Comparison of ENCODE assay signal across 23 cellular contexts in genomic region chr1:114828251-114828650, GRCh38. TPM values are rescaled to one million over a fixed set of nuclear protein-coding genes. Genes with fewer than 3 reads are reported as not detected.
DNase-seq lines count a peak whose midpoint lies in the region; ATAC-seq, FAIRE-seq and TF ChIP-seq lines count a peak whose summit lies in the region.
"Had no signal": no experiment of that assay in that cellular context is flagged by ENCODE, and none has a peak within 500 bp of the region (broad histone marks: within the 10 kb centered on the region; RNA-seq: fewer than 3 reads in every experiment).

No MANE protein-coding gene starts in this region.

- no peaks in the 10 kb centered on the region for H3K27me3 ChIP-seq in IMR-90 (ENCODE audit: control insufficient read depth, insufficient read depth, low read length)
- H3K27me3 ChIP-seq in keratinocyte (ENCODE audit: control insufficient read depth, extremely low read depth, insufficient read depth, low read length) = no peaks in the 10 kb centered on the region

- H3K23ac ChIP-seq in IMR-90 (ENCODE audit: low read depth, low read length) = no peak overlapping the region

- in situ Hi-C loops in Caki2 (cut with HindIII; ENCODE audit: low pct_unique_long_range_greater_than_20kb, low sequenced_read_pairs) (no loop called here), IMR-90 (cut with MboI; ENCODE audit: low sequenced_read_pairs) (no loop called here)

- H2BK120ac ChIP-seq in IMR-90 (ENCODE audit: low read depth, low read length) = no peak overlapping the region

- no peaks in the 10 kb centered on the region for H3K79me2 ChIP-seq in keratinocyte (ENCODE audit: control insufficient read depth, insufficient read depth, low read length)

- no peak overlapping the region for H2BK20ac ChIP-seq in IMR-90 (ENCODE audit: low read depth, low read length)

- BruUV-seq in IMR-90 (replicated peaks; lab: Mats Ljungman, UMichigan) = no TSS peak

- CTCF ChIA-PET in IMR-90 (lab: Yijun Ruan, JAX) = no interaction called here

- no peak overlapping the region for H4K8ac ChIP-seq in IMR-90 (ENCODE audit: low read depth in 2 of 2, low read length in 2 of 2)

- H3K18ac ChIP-seq in IMR-90 (ENCODE audit: low read depth, low read length) = no peak overlapping the region

- H2BK5ac ChIP-seq in IMR-90 (ENCODE audit: low read depth, low read length, poor library complexity, severe bottlenecking) = no peak overlapping the region

- no peaks in the 10 kb centered on the region for H4K20me1 ChIP-seq in IMR-90 (ENCODE audit: insufficient read depth, low read length)
- no peaks in the 10 kb centered on the region for H4K20me1 ChIP-seq in keratinocyte (ENCODE audit: control insufficient read depth, extremely low read depth, insufficient read depth, low read length)

- no peak overlapping the region for H2AK5ac ChIP-seq in IMR-90 (ENCODE audit: low read depth, low read length)

- H3K56ac ChIP-seq in IMR-90 (ENCODE audit: extremely low read depth, insufficient read depth, low read length) = no peak overlapping the region

- POLR2A ChIA-PET in IMR-90 (lab: Charles Lee; ENCODE audit: unreplicated experiment) = no interaction called here

- no peak overlapping the region for H2BK15ac ChIP-seq in IMR-90 (ENCODE audit: low read depth, low read length)

- no peak overlapping the region for H4K5ac ChIP-seq in IMR-90 (ENCODE audit: low read depth, low read length)

- H3K9ac ChIP-seq in IMR-90 (ENCODE audit: low read depth, low read length) = no peak overlapping the region
- no peak overlapping the region for H3K9ac ChIP-seq in keratinocyte (ENCODE audit: control insufficient read depth, extremely low read depth, insufficient read depth, low read length)

- H3K14ac ChIP-seq in IMR-90 (replicated peaks; ENCODE audit: low read depth, low read length) = no peak overlapping the region

- H3K27ac ChIP-seq in IMR-90 (ENCODE audit: insufficient read depth, low read length) (no peak overlapping the region), keratinocyte (ENCODE audit: control insufficient read depth, insufficient read depth, low read length) (peak overlapping the region; percentile 66)

- no peak for TF ChIP-seq RAD21 in IMR-90 (IDR thresholded peaks at IDR 0.05; ENCODE audit: low read length)

- no peak overlapping the region for H2AK9ac ChIP-seq in IMR-90 (replicated peaks; ENCODE audit: low read depth, low read length, poor library complexity)

- dilution Hi-C loops in IMR-90 (cut with HindIII; ENCODE audit: low sequenced_read_pairs, unreplicated experiment) (no loop called here), keratinocyte (cut with MboI; ENCODE audit: extremely low pct_ligation_motif_present, low sequenced_read_pairs) (no loop called here)

- no peak for FAIRE-seq in keratinocyte (lab: Jason Lieb, UNC)
- FAIRE-seq: GM12891, HTR-8/SVneo had no signal

- no peak overlapping the region for H3K4me3 ChIP-seq in IMR-90 (ENCODE audit: insufficient read depth, low read depth, low read length)
- H3K4me3 ChIP-seq in keratinocyte (ENCODE audit: control insufficient read depth in 2 of 3, extremely low read depth in 1 of 3, insufficient read depth in 2 of 3, low read depth in 1 of 3, low read length in 3 of 3) = no peak overlapping the region
- H3K4me3 ChIP-seq: GM23338 had no signal

- no peak for TF ChIP-seq CTCF in IMR-90 (conservative IDR thresholded peaks at IDR 0.05; ENCODE audit: low read depth, low read length)
- TF ChIP-seq CTCF in keratinocyte (optimal IDR thresholded peaks at IDR 0.05 in 1 of 3, IDR thresholded peaks at IDR 0.05 in 1 of 3, conservative IDR thresholded peaks at IDR 0.05 in 1 of 3; ENCODE audit: extremely low read depth in 1 of 3, insufficient read depth in 2 of 3, low read length in 3 of 3) = no peak

- H2AFZ ChIP-seq in IMR-90 (replicated peaks; ENCODE audit: low read length, poor library complexity) (no peak overlapping the region), keratinocyte (ENCODE audit: control insufficient read depth, low read length) (peak overlapping the region; percentile 46)
- H2AFZ ChIP-seq: GM23338 had no signal

- H3K79me1 ChIP-seq in IMR-90 (ENCODE audit: low read depth in 1 of 2, low read length in 2 of 2) = no peaks in the 10 kb centered on the region

- DNase-seq in Caki2 (ENCODE audit: low read depth) (peak; percentile 12), IMR-90 (peak; percentile 1), amniotic epithelial cell (ENCODE audit: low read depth) (peak; percentile 3), keratinocyte (ENCODE audit: low read depth, low spot score) (peak; percentile 9), NCI-H1417 treated with DMSO at 0.1 percent for 48 hours (lab: John Stamatoyannopoulos, UW) (no peak)
- DNase-seq in stimulated activated naive CD4-positive, alpha-beta T cell treated with Interleukin-2 at 50 U/mL for 16 hours (lab: John Stamatoyannopoulos, UW) = no peak
- no peak for DNase-seq in activated CD4-positive, alpha-beta T cell treated with anti-CD3 and anti-CD28 coated beads, Interleukin-2, amount 50 U/mL, for 4 hours
- DNase-seq: activated naive CD8-positive, alpha-beta T cell treated with anti-CD3 and anti-CD28 coated beads for 36 hours; activated T-cell treated with anti-CD3 and anti-CD28 coated beads, Interleukin-2, amount 50 U/mL, for 4 hours; caudate nucleus; CD4-positive, alpha-beta memory T cell; effector memory CD4-positive, alpha-beta T cell; NCI-H2081 treated with DMSO at 0.1 percent for 48 hours; NCI-H69; stimulated activated naive CD8-positive, alpha-beta T cell treated with anti-CD3 and anti-CD28 coated beads, Interleukin-15, amount 100 ng/mL, for 72 hours had no signal

- no peaks in the 10 kb centered on the region for H3K9me3 ChIP-seq in IMR-90 (ENCODE audit: control insufficient read depth, insufficient read depth, low read length)
- H3K9me3 ChIP-seq in keratinocyte (ENCODE audit: control insufficient read depth, low read depth, low read length) = no peaks in the 10 kb centered on the region

- H3K9me1 ChIP-seq in IMR-90 (ENCODE audit: insufficient read depth, low read length) = no peaks in the 10 kb centered on the region
- H3K9me1 ChIP-seq in keratinocyte (ENCODE audit: control insufficient read depth, extremely low read depth, insufficient read depth, low read length) = no peaks in the 10 kb centered on the region

- no peak overlapping the region for H3K4ac ChIP-seq in IMR-90 (ENCODE audit: low read depth, low read length)

- H4K91ac ChIP-seq in IMR-90 (ENCODE audit: insufficient read depth, low read depth, low read length) = no peak overlapping the region

- WGBS in IMR-90 (ENCODE audit: extremely low coverage in 2 of 2, insufficient read length in 1 of 2), 2 experiments = 73% methylated on average over 4 of the region's 5 CpGs; no CpG with 5 or more reads in 1 of the 2 experiments

- H3K4me2 ChIP-seq in IMR-90 (ENCODE audit: low read depth, low read length) (no peak overlapping the region), keratinocyte (ENCODE audit: control insufficient read depth, extremely low read depth, insufficient read depth, low read depth, low read length) (peak overlapping the region; percentile 48)
- H3K4me2 ChIP-seq: GM23338 had no signal

- no peaks in the 10 kb centered on the region for H3K4me1 ChIP-seq in IMR-90 (ENCODE audit: control insufficient read depth, insufficient read depth, low read length)
- peaks cover 16% of the 10 kb centered on the region for H3K4me1 ChIP-seq in keratinocyte (ENCODE audit: control insufficient read depth, extremely low read depth, insufficient read depth, low read length)

- intact Hi-C loops in IMR-90 (cut with micrococcal nuclease) = no loop called here

- no peak for TF ChIP-seq POLR2A in IMR-90 (IDR thresholded peaks at IDR 0.05; ENCODE audit: low read depth, low read length)

- H3K36me3 ChIP-seq in IMR-90 (ENCODE audit: control insufficient read depth, insufficient read depth, low read length) (no peaks in the 10 kb centered on the region), keratinocyte (ENCODE audit: control insufficient read depth in 2 of 2, extremely low read depth in 1 of 2, insufficient read depth in 2 of 2, low read length in 2 of 2) (no peaks in the 10 kb centered on the region)

- ATAC-seq in IMR-90 (ENCODE audit: low read depth) (no peak), GM19467 (IDR thresholded peaks at IDR 0.05; ENCODE audit: unreplicated experiment) (no peak)
- ATAC-seq: activated T-cell treated with anti-CD3 and anti-CD28 coated beads, Interleukin-2, amount 50 U/mL, for 4 hours; GM23338; Panc1; stimulated activated naive CD8-positive, alpha-beta T cell treated with anti-CD3 and anti-CD28 coated beads, Interleukin-15, amount 100 ng/mL, for 72 hours had no signal

TF ChIP-seq in IMR-90, 13 proteins besides CTCF, POLR2A, EP300 and RAD21 (continues in another document):
- TF ChIP-seq CHD1 (IDR thresholded peaks at IDR 0.05; ENCODE audit: low read depth, low read length) (no peak), SMC3 (IDR thresholded peaks at IDR 0.05; ENCODE audit: low read depth, low read length) (no peak)

RNA-seq across cellular contexts. Expression of gene SYCP1, which starts 26.4 kb away (rescaled TPM):
- not detected in 2 replicates for total RNA-seq in Caki2 (2014; rRNA removed; shearing (Covaris generic); ENCODE audit: low replicate concordance)
- not detected in 2 replicates for total RNA-seq in IMR-90 (2012; rRNA removed)
- polyA plus RNA-seq in IMR-90 (2012; rRNA removed) = not detected in 2 replicates
- polyA plus RNA-seq in IMR-90 (2012; cell fraction: cytosol; rRNA removed) = not detected in 2 replicates
- not detected in 2 replicates for polyA plus RNA-seq in IMR-90 (2012; cell fraction: nucleus; rRNA removed; ENCODE audit: low replicate concordance)
- polyA plus RNA-seq in keratinocyte = not detected in 3 replicates
- polyA plus RNA-seq in keratinocyte (2011; ENCODE audit: low read depth) = not detected
- polyA plus RNA-seq in keratinocyte (2011; cell fraction: cytosol; rRNA removed) = not detected in 2 replicates
- polyA plus RNA-seq in keratinocyte (2011; cell fraction: nucleus; rRNA removed) = not detected in 2 replicates
- polyA plus RNA-seq in keratinocyte (2012; ENCODE audit: low replicate concordance) = not detected in 2 replicates
- polyA minus RNA-seq in keratinocyte = not detected in 3 replicates
- polyA minus RNA-seq in keratinocyte (2011; cell fraction: cytosol; rRNA and poly(A)+ RNA removed) = not detected
- not detected in 2 replicates for polyA minus RNA-seq in keratinocyte (2011; cell fraction: nucleus; rRNA and poly(A)+ RNA removed)
- total RNA-seq: activated naive CD8-positive, alpha-beta T cell treated with anti-CD3 and anti-CD28 coated beads for 36 hours; activated T-cell treated with anti-CD3 and anti-CD28 coated beads, Interleukin-2, amount 50 U/mL, for 4 hours; CD4-positive, alpha-beta memory T cell; lung microvascular endothelial cell; ureter had no signal
- polyA plus RNA-seq: CD4-positive, alpha-beta memory T cell; neural cell had no signal

RNA-seq across cellular contexts. Expression of gene SIKE1, which starts 47.8 kb away (rescaled TPM):
- 23.2 and 89.6 TPM in 2 replicates for total RNA-seq in Caki2 (2014; rRNA removed; shearing (Covaris generic); ENCODE audit: low replicate concordance)
- total RNA-seq in IMR-90 (2012; rRNA removed) = 49.1 and 59.4 TPM in 2 replicates
- polyA plus RNA-seq in IMR-90 (2012; rRNA removed) (20.9 and 24.2 TPM in 2 replicates), keratinocyte (28.8 to 40.3 TPM (median 32.8 TPM) in 3 replicates)
- polyA plus RNA-seq in IMR-90 (2012; cell fraction: cytosol; rRNA removed) = 14.9 and 22.9 TPM in 2 replicates
- 12.2 and 18.2 TPM in 2 replicates for polyA plus RNA-seq in IMR-90 (2012; cell fraction: nucleus; rRNA removed; ENCODE audit: low replicate concordance)
- polyA plus RNA-seq in keratinocyte (2011; ENCODE audit: low read depth) = 24.4 TPM
- 29.1 and 38.3 TPM in 2 replicates for polyA plus RNA-seq in keratinocyte (2011; cell fraction: cytosol; rRNA removed)
- polyA plus RNA-seq in keratinocyte (2011; cell fraction: nucleus; rRNA removed) = 18.9 and 24.8 TPM in 2 replicates
- 38.5 and 45.9 TPM in 2 replicates for polyA plus RNA-seq in keratinocyte (2012; ENCODE audit: low replicate concordance)
- 7.2 to 46.4 TPM (median 26.6 TPM) in 3 replicates for polyA minus RNA-seq in keratinocyte
- polyA minus RNA-seq in keratinocyte (2011; cell fraction: cytosol; rRNA and poly(A)+ RNA removed) = 52.2 TPM
- polyA minus RNA-seq in keratinocyte (2011; cell fraction: nucleus; rRNA and poly(A)+ RNA removed) = 20.3 and 20.6 TPM in 2 replicates

Comparison
In these comparisons a context has a peak if more than half of its experiments do, and no peak if none do; other contexts are left out.
1. DNase-seq: peak in Caki2 (single experiment), IMR-90 (single experiment), amniotic epithelial cell (single experiment) and keratinocyte (single experiment); none in NCI-H1417 treated with DMSO at 0.1 percent for 48 hours (single experiment), stimulated activated naive CD4-positive, alpha-beta T cell treated with Interleukin-2 at 50 U/mL for 16 hours (single experiment) and activated CD4-positive, alpha-beta T cell treated with anti-CD3 and anti-CD28 coated beads, Interleukin-2, amount 50 U/mL, for 4 hours (0 of 2).